Comparison of ENCODE assay signal across 9 cellular contexts in the genomic region with DNA sequence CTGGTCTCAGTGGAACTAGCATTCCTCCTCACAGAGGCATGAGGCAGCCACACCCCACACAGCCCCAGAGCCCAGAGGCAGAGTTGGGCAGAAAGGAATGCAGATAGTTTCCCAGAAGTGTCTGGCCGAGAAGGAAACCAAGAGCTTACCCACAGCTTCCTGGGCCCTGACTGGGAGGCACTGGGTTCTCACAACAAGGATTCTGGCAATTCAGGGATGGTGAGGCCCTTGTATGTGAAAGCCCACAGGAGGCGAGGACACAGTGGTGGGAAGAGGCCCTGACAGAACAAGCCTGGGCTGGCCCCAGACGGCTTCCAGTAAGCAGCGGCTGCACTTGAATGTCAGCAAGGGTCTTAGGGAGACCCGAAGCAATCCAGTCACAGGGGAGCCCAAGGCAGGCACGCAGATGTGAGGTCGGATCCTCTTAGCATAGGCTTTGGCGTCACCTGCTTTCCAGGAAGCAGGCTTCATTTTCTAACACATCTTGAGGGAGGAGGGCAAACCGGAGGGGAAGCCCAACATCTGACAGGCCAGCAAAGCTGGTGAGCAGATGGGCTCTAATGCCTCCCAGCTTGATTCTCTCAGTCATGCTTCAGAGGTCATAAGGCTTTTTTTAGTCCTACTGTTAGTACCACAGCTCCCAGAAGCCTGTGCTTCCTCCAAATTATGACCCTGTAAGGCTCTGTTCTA.
DNase-seq lines count a peak whose midpoint lies in the region; ATAC-seq, FAIRE-seq and TF ChIP-seq lines count a peak whose summit lies in the region.
"Had no signal": no experiment of that assay in that cellular context is flagged by ENCODE, and none has a peak within 500 bp of the region (broad histone marks: within the 10 kb centered on the region; RNA-seq: fewer than 3 reads in every experiment).

No MANE protein-coding gene starts in this region.

- H3K4me2 ChIP-seq in H9 (ENCODE audit: insufficient read depth, insufficient read length, low read length): no peak overlapping the region
- H3K4me2 ChIP-seq in astrocyte (ENCODE audit: low read length): peak overlapping the region; percentile 73

- POLR2A ChIA-PET in activated CD4-positive, alpha-beta T cell treated with anti-CD3 and anti-CD28 coated beads for 36 hours (lab: Charles Lee): no interaction called here

- H3K56ac ChIP-seq in H9 (ENCODE audit: insufficient read length, low read depth, low read length): no peak overlapping the region

- TF ChIP-seq CTCF in H9 (conservative IDR thresholded peaks at IDR 0.05): no peak
- TF ChIP-seq CTCF in astrocyte (IDR thresholded peaks at IDR 0.05; ENCODE audit: insufficient read depth, low read depth, low read length): no peak
- no peak for TF ChIP-seq CTCF in kidney epithelial cell (IDR thresholded peaks at IDR 0.05; ENCODE audit: insufficient read depth, low read length, poor library complexity, severe bottlenecking)

- no peak overlapping the region for H3K4ac ChIP-seq in H9 (ENCODE audit: low read depth, low read length)

- H3K27me3 Mint-ChIP-seq in activated CD4-positive, alpha-beta T cell treated with anti-CD3 and anti-CD28 coated beads for 36 hours: peaks cover 6% of the 10 kb centered on the region
- H3K27me3 Mint-ChIP-seq in H9 (ENCODE audit: low read depth) (no peaks in the 10 kb centered on the region), astrocyte (ENCODE audit: low read depth, unreplicated experiment) (no peaks in the 10 kb centered on the region)

- intact Hi-C loops in activated CD4-positive, alpha-beta T cell treated with anti-CD3 and anti-CD28 coated beads for 36 hours (cut with DNase I, micrococcal nuclease): no loop called here

- H4K20me1 ChIP-seq in H9 (ENCODE audit: control insufficient read depth, insufficient read depth, insufficient read length): no peaks in the 10 kb centered on the region
- no peaks in the 10 kb centered on the region for H4K20me1 ChIP-seq in astrocyte (ENCODE audit: insufficient read depth, low read length)

- no peaks in the 10 kb centered on the region for H3K79me2 ChIP-seq in H9 (ENCODE audit: insufficient read depth, low read length)
- peaks cover 21% of the 10 kb centered on the region for H3K79me2 ChIP-seq in astrocyte (ENCODE audit: insufficient read depth, low read length)

- H3K9me3 ChIP-seq in H9 (ENCODE audit: control insufficient read depth, low read depth, low read length) (no peaks in the 10 kb centered on the region), astrocyte (ENCODE audit: insufficient read depth, low read depth, low read length) (no peaks in the 10 kb centered on the region)

- no peaks in the 10 kb centered on the region for H3K79me1 ChIP-seq in H9 (ENCODE audit: insufficient read depth, low read depth, low read length, poor library complexity, severe bottlenecking)

- no peak overlapping the region for H2BK15ac ChIP-seq in H9 (ENCODE audit: low read depth, low read length)

- FAIRE-seq in astrocyte (lab: Jason Lieb, UNC): peak; percentile 62
- FAIRE-seq: G401.6 had no signal

- H3K27me3 ChIP-seq in H9 (ENCODE audit: insufficient read depth, low read length) (no peaks in the 10 kb centered on the region), astrocyte (ENCODE audit: insufficient read depth, low read length) (no peaks in the 10 kb centered on the region), kidney epithelial cell (ENCODE audit: control insufficient read depth, insufficient read depth, low read length) (no peaks in the 10 kb centered on the region)

- H4K8ac ChIP-seq in H9 (replicated peaks; ENCODE audit: insufficient read length, low read depth, low read length): no peak overlapping the region

- H3K4me3 ChIP-seq in astrocyte (ENCODE audit: insufficient read depth, low read depth, low read length) (peak overlapping the region; percentile 15), kidney epithelial cell (ENCODE audit: low read depth, low read length) (no peak overlapping the region)

- H4K91ac ChIP-seq in H9 (ENCODE audit: insufficient read length, low read depth, low read length): no peak overlapping the region

- no peak overlapping the region for H3K23ac ChIP-seq in H9 (ENCODE audit: insufficient read length, low read depth, low read length)

- ATAC-seq in activated CD4-positive, alpha-beta T cell treated with anti-CD3 and anti-CD28 coated beads for 36 hours: peak; percentile 74
- ATAC-seq in HG02884 (IDR thresholded peaks at IDR 0.05; ENCODE audit: unreplicated experiment): no peak

- H3K36me3 ChIP-seq in astrocyte (ENCODE audit: insufficient read depth, low read length) (no peaks in the 10 kb centered on the region), kidney epithelial cell (ENCODE audit: control insufficient read depth, insufficient read depth, low read length) (no peaks in the 10 kb centered on the region)

- no CpG with 5 or more reads among the region's 9 CpGs for WGBS in H9 (ENCODE audit: extremely low coverage, insufficient read length, low lambda C conversion rate)

- H3K9ac ChIP-seq in H9 (ENCODE audit: extremely low read depth, insufficient read length, low read length): no peak overlapping the region
- peak overlapping the region; percentile 66 for H3K9ac ChIP-seq in astrocyte (ENCODE audit: low read length)

- H2BK120ac ChIP-seq in H9 (ENCODE audit: low read depth, low read length, poor library complexity, severe bottlenecking): no peak overlapping the region

- H3K9me3 Mint-ChIP-seq in activated CD4-positive, alpha-beta T cell treated with anti-CD3 and anti-CD28 coated beads for 36 hours (ENCODE audit: low read depth): no peaks in the 10 kb centered on the region
- H3K9me3 Mint-ChIP-seq in H9 (no peaks in the 10 kb centered on the region; a peak in 1 of 5 replicates), astrocyte (ENCODE audit: unreplicated experiment) (peaks cover 2% of the 10 kb centered on the region)

- H3K27ac ChIP-seq in H9 (ENCODE audit: insufficient read length, low read depth, low read length) (no peak overlapping the region), astrocyte (ENCODE audit: low read depth, low read length) (peak overlapping the region; percentile 80)

- H3K36me3 Mint-ChIP-seq in activated CD4-positive, alpha-beta T cell treated with anti-CD3 and anti-CD28 coated beads for 36 hours (ENCODE audit: low read depth): no peaks in the 10 kb centered on the region
- H3K36me3 Mint-ChIP-seq in H9 (ENCODE audit: insufficient read depth in 1 of 3, low read depth in 3 of 3) (peaks cover 0 to 4% (median 2%) of the 10 kb centered on the region in 3 experiments; a peak in 2 of 7 replicates), astrocyte (ENCODE audit: low read depth, unreplicated experiment) (peaks cover 18% of the 10 kb centered on the region)

- no peak overlapping the region for H2AK5ac ChIP-seq in H9 (ENCODE audit: insufficient read length, low read length)

- no peaks in the 10 kb centered on the region; the same call in 1 of the 2 replicates for H3K4me1 ChIP-seq in H9 (ENCODE audit: insufficient read depth, low read length)
- H3K4me1 ChIP-seq in astrocyte (ENCODE audit: insufficient read depth, low read length): peaks cover 32% of the 10 kb centered on the region

- peak overlapping the region; percentile 45 for H3K18ac ChIP-seq in H9 (ENCODE audit: insufficient read length, low read depth, low read length)

- no peak overlapping the region for H3K4me3 Mint-ChIP-seq in activated CD4-positive, alpha-beta T cell treated with anti-CD3 and anti-CD28 coated beads for 36 hours
- no peak overlapping the region for H3K4me3 Mint-ChIP-seq in H9
- no peak overlapping the region for H3K4me3 Mint-ChIP-seq in astrocyte (ENCODE audit: unreplicated experiment)

- H3K27ac Mint-ChIP-seq in activated CD4-positive, alpha-beta T cell treated with anti-CD3 and anti-CD28 coated beads for 36 hours: peak overlapping the region; percentile 63
- H3K27ac Mint-ChIP-seq in H9 (peak overlapping the region; percentile 57 to 92 (median 81)), astrocyte (ENCODE audit: unreplicated experiment) (peak overlapping the region; percentile 100)

- CTCF ChIA-PET in activated CD4-positive, alpha-beta T cell treated with anti-CD3 and anti-CD28 coated beads for 36 hours (lab: Charles Lee): interaction anchor here (0.6 kb wide), 2 partner anchors 9 to 19 kb away, joined by 3 to 4 read pairs; no protein-coding TSS in a partner anchor

- H2BK20ac ChIP-seq in H9 (ENCODE audit: low read depth, low read length, poor library complexity, severe bottlenecking): no peak overlapping the region

- H3K4me1 Mint-ChIP-seq in activated CD4-positive, alpha-beta T cell treated with anti-CD3 and anti-CD28 coated beads for 36 hours: peaks cover 5% of the 10 kb centered on the region
- H3K4me1 Mint-ChIP-seq in H9: peaks cover 26 to 30% of the 10 kb centered on the region in 2 experiments
- peaks cover 45% of the 10 kb centered on the region for H3K4me1 Mint-ChIP-seq in astrocyte (ENCODE audit: low read depth, unreplicated experiment)

- peak; percentile 25 for DNase-seq in activated CD4-positive, alpha-beta T cell treated with anti-CD3 and anti-CD28 coated beads for 36 hours
- DNase-seq in activated CD4-positive, alpha-beta T cell treated with anti-CD3 and anti-CD28 coated beads, Interleukin-2, amount 50 U/mL, for 4 hours: no peak
- DNase-seq in H9 (peak; percentile 49), NCI-H1694 treated with DMSO at 0.1 percent for 48 hours (lab: John Stamatoyannopoulos, UW) (peak; percentile 92), astrocyte (ENCODE audit: low read depth) (peak; percentile 88), kidney epithelial cell (ENCODE audit: low read depth) (peak; percentile 80), T-helper 9 cell (no peak)

- H2BK5ac ChIP-seq in H9 (ENCODE audit: insufficient read length, low read length): no peak overlapping the region

- H3T11ph ChIP-seq in H9 (ENCODE audit: low read length): no peak overlapping the region

- H3K14ac ChIP-seq in H9 (ENCODE audit: insufficient read depth, low read length): no peak overlapping the region; the same call in 1 of the 2 replicates

- no peaks in the 10 kb centered on the region for H3K23me2 ChIP-seq in H9 (ENCODE audit: insufficient read length, low read depth, low read length, poor library complexity, severe bottlenecking)

- H2AFZ ChIP-seq in H9 (ENCODE audit: low read length) (no peak overlapping the region), astrocyte (ENCODE audit: low read depth, low read length) (peak overlapping the region; percentile 27)

- H4K5ac ChIP-seq in H9 (ENCODE audit: insufficient read length, low read depth, low read length): no peak overlapping the region

- H2BK12ac ChIP-seq in H9 (ENCODE audit: insufficient read length, low read depth, low read length): no peak overlapping the region

Comparison
In these comparisons a context has a peak if more than half of its experiments do, and no peak if none do; other contexts are left out.
1. DNase-seq: peak in activated CD4-positive, alpha-beta T cell treated with anti-CD3 and anti-CD28 coated beads for 36 hours (single experiment), H9 (single experiment), NCI-H1694 treated with DMSO at 0.1 percent for 48 hours (single experiment), astrocyte (single experiment) and kidney epithelial cell (single experiment); none in activated CD4-positive, alpha-beta T cell treated with anti-CD3 and anti-CD28 coated beads, Interleukin-2, amount 50 U/mL, for 4 hours (0 of 2) and T-helper 9 cell (single experiment).
2. Peak in every context shown above with its lines, with median percentiles within 50 percentile points of each other: H3K27ac Mint-ChIP-seq.